ENCODE assay signal across 8 cellular contexts in the genomic region with DNA sequence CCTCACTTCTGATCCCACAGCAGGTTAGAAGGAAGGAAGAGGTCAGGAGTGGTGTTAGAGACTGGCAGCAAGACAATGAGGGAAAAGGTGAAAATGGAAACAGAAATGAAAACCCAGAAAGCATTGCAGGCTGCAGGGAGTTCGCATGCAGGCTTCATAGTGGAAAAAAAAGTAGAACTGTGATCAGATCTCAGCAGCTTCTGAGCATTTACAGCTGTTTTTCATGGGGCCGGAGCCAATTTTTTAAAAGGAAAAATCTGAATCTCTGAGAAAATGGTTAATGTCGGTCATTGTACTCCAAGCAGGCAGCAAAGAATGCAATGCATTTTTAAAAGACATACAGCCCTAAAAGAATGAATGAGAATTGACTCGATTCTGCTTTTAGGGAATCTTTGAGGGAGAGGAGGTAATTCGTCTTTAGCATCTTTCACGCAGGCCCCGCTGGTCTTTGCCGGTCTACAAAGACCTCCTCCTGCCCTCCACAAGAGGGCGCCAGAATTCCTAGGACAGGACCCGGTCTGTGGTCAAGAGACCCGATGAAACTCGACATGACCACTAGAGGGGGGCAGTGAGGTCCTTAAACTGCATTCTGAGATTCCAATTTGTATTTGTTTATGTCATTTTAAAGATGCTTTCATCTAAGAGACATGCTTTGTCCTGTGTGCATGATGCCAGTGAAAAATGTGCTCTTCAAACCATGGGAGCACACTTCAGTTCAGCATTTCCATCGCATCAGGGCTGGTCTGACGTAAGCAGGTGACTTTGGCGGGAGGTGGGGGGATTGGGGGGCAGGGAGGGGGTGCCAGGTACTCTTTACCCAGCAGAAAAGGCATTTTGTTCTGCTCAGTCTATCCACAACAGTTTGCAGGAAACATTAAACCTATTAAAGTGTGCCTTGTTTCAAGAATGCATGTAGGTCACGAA. TPM values are rescaled to one million over a fixed set of nuclear protein-coding genes. Genes with fewer than 3 reads are reported as not detected.
A peak's percentile ranks its signal among the peaks of the same experiment; 100 is the strongest.
DNase-seq lines count a peak whose midpoint lies in the region; ATAC-seq and TF ChIP-seq lines count a peak whose summit lies in the region.

No MANE protein-coding gene starts in this region.

- H3K9me2 ChIP-seq in SU-DHL-6 (replicated peaks; ENCODE audit: insufficient read depth, low read length), result no peaks in the 10 kb centered on the region

- intact Hi-C loops in cardiac septum (cut with DNase I), result loop anchor here (1.0 to 5.0 kb wide), 5 partner anchors 98 to 443 kb away; a partner anchor contains a TSS

- H4K20me1 ChIP-seq in SU-DHL-6 (ENCODE audit: low read depth, low read length), result no peaks in the 10 kb centered on the region

- no peaks in the 10 kb centered on the region for H3K9me3 ChIP-seq in SU-DHL-6 (ENCODE audit: insufficient read depth, low read length)

- H2AFZ ChIP-seq in SU-DHL-6 (ENCODE audit: low read depth, low read length, severe bottlenecking), result no peak overlapping the region

- H3K79me2 ChIP-seq in SU-DHL-6 (ENCODE audit: insufficient read depth, low read length), result no peaks in the 10 kb centered on the region

- DNase-seq in GM12865 (ENCODE audit: low read depth) (peak; percentile 94), NCI-H1105 (lab: John Stamatoyannopoulos, UW) (peak; percentile 87), cardiac septum (ENCODE audit: low spot score) (peak; percentile 93), pulmonary artery endothelial cell (ENCODE audit: low read depth, low spot score) (peak; percentile 41)
- DNase-seq in activated naive CD8-positive, alpha-beta T cell treated with anti-CD3 and anti-CD28 coated beads, Interleukin-2, amount 50 U/mL, for 16 hours (ENCODE audit: low read depth, low spot score), result peak; percentile 72

- H3K4me3 ChIP-seq in GM12865 (ENCODE audit: low read depth, low read length), result no peak overlapping the region
- H3K4me3 ChIP-seq in SU-DHL-6 (ENCODE audit: insufficient read depth, low read length, poor library complexity, severe bottlenecking), result no peak overlapping the region

- peak; percentile 99 for TF ChIP-seq CTCF in GM12865 (IDR thresholded peaks at IDR 0.05; ENCODE audit: insufficient read depth, low read depth, low read length, missing control alignments)
- peak; percentile 99 for TF ChIP-seq CTCF in SU-DHL-6 (IDR thresholded peaks at IDR 0.05; ENCODE audit: insufficient read depth, low read length, poor library complexity, severe bottlenecking)

- H3F3A ChIP-seq in SU-DHL-6 (ENCODE audit: insufficient read depth), result no peaks in the 10 kb centered on the region; the same call in 1 of the 2 replicates

- no peak overlapping the region for H3K27ac ChIP-seq in SU-DHL-6 (ENCODE audit: low read depth, low read length)

- ATAC-seq in HG02623 (IDR thresholded peaks at IDR 0.05; ENCODE audit: unreplicated experiment) (peak; percentile 84), GM19395 (IDR thresholded peaks at IDR 0.05; ENCODE audit: unreplicated experiment) (no peak)

- H3K4me2 ChIP-seq in SU-DHL-6 (ENCODE audit: low read depth, low read length, poor library complexity, severe bottlenecking), result peak overlapping the region; percentile 19

- H3K27me3 ChIP-seq in SU-DHL-6 (ENCODE audit: low read length), result no peaks in the 10 kb centered on the region

- no peak overlapping the region for H3K9ac ChIP-seq in SU-DHL-6 (ENCODE audit: low read length)

- no peaks in the 10 kb centered on the region for H3K36me3 ChIP-seq in SU-DHL-6 (ENCODE audit: low read length)

RNA-seq across cellular contexts. Expression of gene TMEM252, which starts 43.7 kb away (rescaled TPM):
- not detected for total RNA-seq in cardiac septum
- not detected in 2 replicates for total RNA-seq in pulmonary artery endothelial cell

Comparison
In these comparisons a context has a peak if more than half of its experiments do, and no peak if none do; other contexts are left out.
1. DNase-seq: peak in every context shown above with its lines; median percentile 94 in GM12865; 93 in cardiac septum; 87 in NCI-H1105; 72 in activated naive CD8-positive, alpha-beta T cell treated with anti-CD3 and anti-CD28 coated beads, Interleukin-2, amount 50 U/mL, for 16 hours; 41 in pulmonary artery endothelial cell.